22 cellular contexts compared by ENCODE assay signal in the genomic region with DNA sequence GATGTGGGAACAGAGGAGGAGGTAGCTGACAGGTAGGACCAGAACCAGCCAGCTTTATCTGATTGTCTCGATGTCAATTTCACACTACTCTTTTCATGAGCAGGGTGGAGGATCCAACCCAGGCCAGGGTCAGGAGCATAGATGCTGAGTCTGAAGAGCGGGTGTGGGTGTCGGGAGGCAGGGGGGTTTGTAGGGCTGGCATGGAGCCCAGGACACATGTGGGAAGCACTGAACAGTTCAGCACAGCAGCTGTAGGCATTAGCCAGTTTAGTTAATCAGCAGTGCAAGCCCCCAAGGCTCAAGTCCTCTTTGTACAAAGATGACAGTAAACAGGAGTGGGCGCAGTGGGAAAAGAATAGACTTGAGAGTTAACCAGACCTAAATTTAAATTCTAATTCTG.
DNase-seq lines count a peak whose midpoint lies in the region; ATAC-seq, FAIRE-seq and TF ChIP-seq lines count a peak whose summit lies in the region.
"Had no signal": no experiment of that assay in that cellular context is flagged by ENCODE, and none has a peak within 500 bp of the region (broad histone marks: within the 10 kb centered on the region; RNA-seq: fewer than 3 reads in every experiment).

No MANE protein-coding gene starts in this region.

- in situ Hi-C loops in mammary epithelial cell (cut with MboI; ENCODE audit: low sequenced_read_pairs in 2 of 2): no loop called here

- no TSS peak for BruUV-seq in MCF 10A (replicated peaks; lab: Mats Ljungman, UMichigan)
- no TSS peak for BruUV-seq in mammary epithelial cell (replicated peaks; lab: Mats Ljungman, UMichigan)

- dilution Hi-C loops in mammary epithelial cell (cut with HindIII; ENCODE audit: low sequenced_read_pairs): no loop called here

- H3K4me1 ChIP-seq in mammary epithelial cell (ENCODE audit: insufficient read depth, low read length) (peaks cover 5% of the 10 kb centered on the region), astrocyte (ENCODE audit: insufficient read depth, low read length) (peaks cover 17% of the 10 kb centered on the region), hepatocyte (ENCODE audit: insufficient read depth) (peaks cover 5% of the 10 kb centered on the region)

- CTCF ChIA-PET in MCF 10A (lab: Yijun Ruan, JAX) (no interaction called here), mammary epithelial cell (lab: Charles Lee; ENCODE audit: low non-redundant PET) (no interaction called here)

- H3K79me2 ChIP-seq in mammary epithelial cell (ENCODE audit: insufficient read depth, low read length) (no peaks in the 10 kb centered on the region), astrocyte (ENCODE audit: insufficient read depth, low read length) (no peaks in the 10 kb centered on the region), hepatocyte (no peaks in the 10 kb centered on the region)

- H3K9me3 Mint-ChIP-seq in MCF 10A (ENCODE audit: unreplicated experiment): no peaks in the 10 kb centered on the region
- no peaks in the 10 kb centered on the region for H3K9me3 Mint-ChIP-seq in astrocyte (ENCODE audit: unreplicated experiment)
- no peaks in the 10 kb centered on the region for H3K9me3 Mint-ChIP-seq in activated T-helper 17 cell treated with anti-CD3 and anti-CD28 coated beads, Interleukin-2, amount 50 U/mL, for 72 hours
- H3K9me3 Mint-ChIP-seq: stimulated activated naive CD8-positive, alpha-beta T cell treated with anti-CD3 and anti-CD28 coated beads, Interleukin-15, Interleukin-2, amounts not matched to agents 100 ng/mL and 50 ng/mL, for 24 hours had no signal

- no peaks in the 10 kb centered on the region for H3K27me3 Mint-ChIP-seq in MCF 10A (ENCODE audit: insufficient read depth, unreplicated experiment)
- H3K27me3 Mint-ChIP-seq in astrocyte (ENCODE audit: low read depth, unreplicated experiment): peaks cover 4% of the 10 kb centered on the region
- H3K27me3 Mint-ChIP-seq in activated T-helper 17 cell treated with anti-CD3 and anti-CD28 coated beads, Interleukin-2, amount 50 U/mL, for 72 hours: no peaks in the 10 kb centered on the region
- H3K27me3 Mint-ChIP-seq: stimulated activated naive CD8-positive, alpha-beta T cell treated with anti-CD3 and anti-CD28 coated beads, Interleukin-15, Interleukin-2, amounts not matched to agents 100 ng/mL and 50 ng/mL, for 24 hours had no signal

- no peak overlapping the region for H3K4me3 ChIP-seq in mammary epithelial cell (replicated peaks in 1 of 3; ENCODE audit: insufficient read depth in 1 of 3, low read depth in 2 of 3, low read length in 3 of 3)
- no peak overlapping the region for H3K4me3 ChIP-seq in astrocyte (ENCODE audit: insufficient read depth, low read depth, low read length)
- H3K4me3 ChIP-seq in hepatocyte: no peak overlapping the region
- H3K4me3 ChIP-seq: esophagus muscularis mucosa, K562, transverse colon had no signal

- H4K20me1 ChIP-seq in mammary epithelial cell (ENCODE audit: insufficient read depth, low read length): no peaks in the 10 kb centered on the region
- no peaks in the 10 kb centered on the region for H4K20me1 ChIP-seq in astrocyte (ENCODE audit: insufficient read depth, low read length)
- H4K20me1 ChIP-seq in hepatocyte (ENCODE audit: insufficient read depth, poor library complexity, severe bottlenecking): no peaks in the 10 kb centered on the region

- no peaks in the 10 kb centered on the region for H3K9me3 ChIP-seq in mammary epithelial cell (replicated peaks; ENCODE audit: insufficient read depth, low read length)
- H3K9me3 ChIP-seq in astrocyte (ENCODE audit: insufficient read depth, low read depth, low read length): no peaks in the 10 kb centered on the region
- no peaks in the 10 kb centered on the region for H3K9me3 ChIP-seq in hepatocyte (ENCODE audit: low read depth)
- H3K9me3 ChIP-seq: esophagus muscularis mucosa, transverse colon had no signal

- DNase-seq in MCF 10A (ENCODE audit: unreplicated experiment) (no peak), mammary epithelial cell (no peak), NCI-H1694 treated with DMSO at 0.1 percent for 48 hours (lab: John Stamatoyannopoulos, UW) (peak; percentile 21), astrocyte (ENCODE audit: low read depth) (peak; percentile 39), urothelium cell line (ENCODE audit: low spot score) (no peak), hepatocyte (ENCODE audit: low spot score) (no peak), NCI-H2196 treated with DMSO at 0.1 percent for 48 hours (lab: John Stamatoyannopoulos, UW; ENCODE audit: unreplicated experiment) (no peak)
- DNase-seq: activated CD4-positive, alpha-beta T cell treated with anti-CD3 and anti-CD28 coated beads for 4 hours; activated naive CD4-positive, alpha-beta T cell; CD4-positive, alpha-beta memory T cell; central memory CD4-positive, alpha-beta T cell; effector CD4-positive, alpha-beta T cell; glutamatergic neuron; H7; NCI-H526; nucleus accumbens; transverse colon had no signal

- no peak overlapping the region for H3K9ac ChIP-seq in mammary epithelial cell (ENCODE audit: insufficient read depth, low read length)
- no peak overlapping the region for H3K9ac ChIP-seq in astrocyte (ENCODE audit: low read length)

- H3K36me3 Mint-ChIP-seq in MCF 10A (ENCODE audit: insufficient read depth, unreplicated experiment): no peaks in the 10 kb centered on the region
- H3K36me3 Mint-ChIP-seq in astrocyte (ENCODE audit: low read depth, unreplicated experiment): no peaks in the 10 kb centered on the region
- H3K36me3 Mint-ChIP-seq in activated T-helper 17 cell treated with anti-CD3 and anti-CD28 coated beads, Interleukin-2, amount 50 U/mL, for 72 hours (ENCODE audit: low read depth): no peaks in the 10 kb centered on the region
- H3K36me3 Mint-ChIP-seq: CD4-positive, alpha-beta memory T cell had no signal

- intact Hi-C loops in MCF 10A (cut with micrococcal nuclease) (no loop called here), mammary epithelial cell (cut with micrococcal nuclease) (no loop called here)

- no peak overlapping the region for H3K4me3 Mint-ChIP-seq in MCF 10A (ENCODE audit: unreplicated experiment)
- no peak overlapping the region for H3K4me3 Mint-ChIP-seq in astrocyte (ENCODE audit: unreplicated experiment)
- no peak overlapping the region for H3K4me3 Mint-ChIP-seq in activated T-helper 17 cell treated with anti-CD3 and anti-CD28 coated beads, Interleukin-2, amount 50 U/mL, for 72 hours
- H3K4me3 Mint-ChIP-seq: CD4-positive, alpha-beta memory T cell; stimulated activated naive CD8-positive, alpha-beta T cell treated with anti-CD3 and anti-CD28 coated beads, Interleukin-15, Interleukin-2, amounts not matched to agents 100 ng/mL and 50 ng/mL, for 24 hours had no signal

- H3K27me3 ChIP-seq in mammary epithelial cell (ENCODE audit: insufficient read depth, low read length): no peaks in the 10 kb centered on the region
- no peaks in the 10 kb centered on the region for H3K27me3 ChIP-seq in astrocyte (ENCODE audit: insufficient read depth, low read length)
- H3K27me3 ChIP-seq in hepatocyte: no peaks in the 10 kb centered on the region
- H3K27me3 ChIP-seq: esophagus muscularis mucosa, transverse colon had no signal

- H3K4me1 Mint-ChIP-seq in MCF 10A (ENCODE audit: insufficient read depth, unreplicated experiment): peaks cover 8% of the 10 kb centered on the region
- peaks cover 19% of the 10 kb centered on the region for H3K4me1 Mint-ChIP-seq in astrocyte (ENCODE audit: low read depth, unreplicated experiment)
- H3K4me1 Mint-ChIP-seq in activated T-helper 17 cell treated with anti-CD3 and anti-CD28 coated beads, Interleukin-2, amount 50 U/mL, for 72 hours: peaks cover 5% of the 10 kb centered on the region

- H3K9me2 ChIP-seq in hepatocyte (replicated peaks; ENCODE audit: insufficient read depth): no peaks in the 10 kb centered on the region

- H3K4me2 ChIP-seq in mammary epithelial cell (ENCODE audit: insufficient read depth, low read depth, low read length): no peak overlapping the region
- no peak overlapping the region for H3K4me2 ChIP-seq in astrocyte (ENCODE audit: low read length)
- H3K4me2 ChIP-seq in hepatocyte: no peak overlapping the region

- no peak for TF ChIP-seq CTCF in MCF 10A (IDR thresholded peaks at IDR 0.05; ENCODE audit: unreplicated experiment)
- TF ChIP-seq CTCF in mammary epithelial cell (conservative IDR thresholded peaks at IDR 0.05 in 1 of 2, IDR thresholded peaks at IDR 0.05 in 1 of 2; ENCODE audit: extremely low read depth in 1 of 2, insufficient read depth in 1 of 2, low read depth in 1 of 2, low read length in 2 of 2): no peak
- TF ChIP-seq CTCF in astrocyte (IDR thresholded peaks at IDR 0.05; ENCODE audit: insufficient read depth, low read depth, low read length): no peak
- no peak for TF ChIP-seq CTCF in hepatocyte (IDR thresholded peaks at IDR 0.05; ENCODE audit: poor library complexity)

- H2AFZ ChIP-seq in mammary epithelial cell (ENCODE audit: low read depth, low read length) (no peak overlapping the region), astrocyte (ENCODE audit: low read depth, low read length) (no peak overlapping the region), hepatocyte (no peak overlapping the region)

- ATAC-seq in activated T-helper 17 cell treated with anti-CD3 and anti-CD28 coated beads, Interleukin-2, amount 50 U/mL, for 72 hours (replicated peaks): no peak
- ATAC-seq: K562 had no signal

- 45% methylated on average over 4 of the region's 4 CpGs for WGBS in mammary epithelial cell (ENCODE audit: low coverage, missing lambda C conversion rate)
- WGBS in hepatocyte (ENCODE audit: low lambda C conversion rate, missing lambda C conversion rate): 59% methylated on average over 4 of the region's 4 CpGs

- H3K27ac Mint-ChIP-seq in MCF 10A (ENCODE audit: low read depth, unreplicated experiment): peak overlapping the region; percentile 6
- H3K27ac Mint-ChIP-seq in astrocyte (ENCODE audit: unreplicated experiment): no peak overlapping the region
- H3K27ac Mint-ChIP-seq in activated T-helper 17 cell treated with anti-CD3 and anti-CD28 coated beads, Interleukin-2, amount 50 U/mL, for 72 hours: no peak overlapping the region
- H3K27ac Mint-ChIP-seq: CD4-positive, alpha-beta memory T cell; stimulated activated naive CD8-positive, alpha-beta T cell treated with anti-CD3 and anti-CD28 coated beads, Interleukin-15, Interleukin-2, amounts not matched to agents 100 ng/mL and 50 ng/mL, for 24 hours had no signal

- no peaks in the 10 kb centered on the region for H3K36me3 ChIP-seq in mammary epithelial cell (ENCODE audit: insufficient read depth, low read length)
- no peaks in the 10 kb centered on the region for H3K36me3 ChIP-seq in astrocyte (ENCODE audit: insufficient read depth, low read length)
- H3K36me3 ChIP-seq in hepatocyte (replicated peaks; ENCODE audit: insufficient read depth, low read depth): no peaks in the 10 kb centered on the region
- H3K36me3 ChIP-seq: esophagus muscularis mucosa, transverse colon had no signal

- H3K27ac ChIP-seq in mammary epithelial cell (ENCODE audit: insufficient read depth, low read depth, low read length) (no peak overlapping the region), astrocyte (ENCODE audit: low read depth, low read length) (no peak overlapping the region), hepatocyte (no peak overlapping the region)
- H3K27ac ChIP-seq: esophagus muscularis mucosa, HL-60, transverse colon had no signal

- POLR2A ChIA-PET in MCF 10A (lab: Yijun Ruan, JAX): interaction anchor here (0.6 kb wide), 1 partner anchor 213 kb away, joined by 3 read pairs; a partner anchor contains a TSS

- no peak for FAIRE-seq in astrocyte (lab: Jason Lieb, UNC)
- peak; percentile 40 for FAIRE-seq in urothelium cell line (lab: Jason Lieb, UNC)
- FAIRE-seq: K562 had no signal

Comparison
In these comparisons a context has a peak if more than half of its experiments do, and no peak if none do; other contexts are left out.
1. DNase-seq: peak in NCI-H1694 treated with DMSO at 0.1 percent for 48 hours (single experiment) and astrocyte (single experiment); none in MCF 10A (single experiment), mammary epithelial cell (single experiment), urothelium cell line (single experiment), hepatocyte (single experiment) and NCI-H2196 treated with DMSO at 0.1 percent for 48 hours (single experiment).